In the genomic region with DNA sequence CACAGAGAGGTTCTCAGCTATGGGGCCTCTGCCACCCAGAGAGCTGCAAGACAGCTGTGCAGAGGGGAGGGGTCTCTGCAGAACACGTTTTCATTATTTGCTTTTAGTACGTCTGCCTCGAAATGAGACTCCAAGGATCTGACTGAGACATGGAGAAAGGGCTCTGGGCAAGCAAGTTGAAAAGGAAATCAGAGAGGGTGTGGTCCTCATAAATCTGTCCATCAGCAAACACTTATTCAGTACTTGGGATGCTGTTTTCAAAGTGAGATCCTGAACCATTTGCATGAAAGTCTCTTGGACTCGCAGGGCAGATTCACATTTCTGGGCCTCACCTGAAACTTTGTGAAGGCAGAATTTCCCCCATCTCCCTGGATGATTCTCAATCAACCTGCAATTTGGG, we compare ENCODE assay signal across 22 cellular contexts.
"Had no signal": no experiment of that assay in that cellular context is flagged by ENCODE, and none has a peak within 500 bp of the region (broad histone marks: within the 10 kb centered on the region; RNA-seq: fewer than 3 reads in every experiment).

No MANE protein-coding gene starts in this region.

- H3K4me3 ChIP-seq: colonic mucosa, hepatocyte, lung, psoas muscle, smooth muscle cell, suprapubic skin, thyroid gland, upper lobe of left lung, uterus had no signal

- H3K79me2 ChIP-seq: hepatocyte had no signal

- H3K36me3 Mint-ChIP-seq: naive thymus-derived CD4-positive, alpha-beta T cell had no signal

- FAIRE-seq: kidney had no signal

- DNase-seq: colonic mucosa; dermis blood vessel endothelial cell; foreskin melanocyte; head of caudate nucleus; kidney; left cardiac atrium; left ventricle myocardium superior; mesendoderm; naive thymus-derived CD4-positive, alpha-beta T cell; nephron progenitor cell; psoas muscle; retina; stimulated activated CD4-positive, alpha-beta T cell treated with anti-CD3 and anti-CD28 coated beads, Interleukin-2, amount 100 ng/mL, for 48 hours; stimulated activated naive CD8-positive, alpha-beta T cell treated with anti-CD3 and anti-CD28 coated beads, Interleukin-15, Interleukin-2, amounts not matched to agents 100 U/mL and 50 U/mL, for 24 hours; thyroid gland; upper lobe of left lung; uterus had no signal

- H3K36me3 ChIP-seq: colonic mucosa, suprapubic skin, thyroid gland, upper lobe of left lung, uterus had no signal

- H3K9me3 ChIP-seq: colonic mucosa, psoas muscle, suprapubic skin, thyroid gland, upper lobe of left lung, uterus had no signal

- H3K27me3 ChIP-seq: colonic mucosa, hepatocyte, suprapubic skin, thyroid gland, upper lobe of left lung, uterus had no signal

- H3K27ac ChIP-seq: colonic mucosa, hepatocyte, psoas muscle, suprapubic skin, thyroid gland, upper lobe of left lung, uterus had no signal

- H2AFZ ChIP-seq: hepatocyte had no signal

- ATAC-seq: left cardiac atrium; naive thymus-derived CD4-positive, alpha-beta T cell; psoas muscle; sciatic nerve; stimulated activated naive CD8-positive, alpha-beta T cell treated with anti-CD3 and anti-CD28 coated beads, Interleukin-15, Interleukin-2, amounts not matched to agents 100 U/mL and 50 U/mL, for 24 hours had no signal

- H3K4me1 ChIP-seq: colonic mucosa, suprapubic skin, thyroid gland, upper lobe of left lung, uterus had no signal

- H3K27ac Mint-ChIP-seq: naive thymus-derived CD4-positive, alpha-beta T cell had no signal

- H3K4me3 Mint-ChIP-seq: naive thymus-derived CD4-positive, alpha-beta T cell; nephron progenitor cell had no signal

- H3K4me2 ChIP-seq: hepatocyte, smooth muscle cell had no signal
